In genomic region chr3:13110678-13111116, GRCh38 we compare ENCODE assay signal across 8 cellular contexts. TPM values are rescaled to one million over a fixed set of nuclear protein-coding genes. Genes with fewer than 3 reads are reported as not detected.
DNase-seq lines count a peak whose midpoint lies in the region; ATAC-seq, FAIRE-seq and TF ChIP-seq lines count a peak whose summit lies in the region.

No MANE protein-coding gene starts in this region.

- H2BK12ac ChIP-seq in neuronal stem cell (ENCODE audit: low read length) = no peak overlapping the region

- H2BK5ac ChIP-seq in neuronal stem cell (ENCODE audit: low read length) = no peak overlapping the region

- no peaks in the 10 kb centered on the region for H3F3A ChIP-seq in GM23248 (ENCODE audit: insufficient read depth)

- no peak overlapping the region for H3K4me2 ChIP-seq in keratinocyte (ENCODE audit: control insufficient read depth, extremely low read depth, insufficient read depth, low read depth, low read length)
- no peak overlapping the region for H3K4me2 ChIP-seq in neuronal stem cell (ENCODE audit: insufficient read depth, low read length, poor library complexity, severe bottlenecking)
- H3K4me2 ChIP-seq in GM23248 (ENCODE audit: unreplicated experiment) = no peak overlapping the region

- H3K23ac ChIP-seq in neuronal stem cell (ENCODE audit: low read depth, low read length, poor library complexity) = no peak overlapping the region

- DNase-seq in stimulated activated naive CD4-positive, alpha-beta T cell (lab: John Stamatoyannopoulos, UW) = peak in 5 of 6 experiments; percentile 5 to 52 (median 16)
- DNase-seq in stimulated activated naive CD4-positive, alpha-beta T cell treated with Interleukin-2 at 50 U/mL for 16 hours (lab: John Stamatoyannopoulos, UW) = no peak
- DNase-seq in RPMI7951 (ENCODE audit: low read depth) (peak; percentile 50), keratinocyte (ENCODE audit: low read depth, low spot score) (peak; percentile 17), upper lobe of right lung (no peak), neuronal stem cell (ENCODE audit: low spot score) (no peak), GM23248 (no peak)

- no peaks in the 10 kb centered on the region for H3K9me2 ChIP-seq in GM23248 (ENCODE audit: insufficient read depth)

- no peaks in the 10 kb centered on the region for H3K9me3 ChIP-seq in keratinocyte (ENCODE audit: control insufficient read depth, low read depth, low read length)
- no peaks in the 10 kb centered on the region for H3K9me3 ChIP-seq in upper lobe of right lung
- no peaks in the 10 kb centered on the region for H3K9me3 ChIP-seq in neuronal stem cell (replicated peaks in 1 of 2; ENCODE audit: control insufficient read depth in 2 of 2, insufficient read depth in 1 of 2, low read depth in 1 of 2, low read length in 2 of 2)
- no peaks in the 10 kb centered on the region for H3K9me3 ChIP-seq in GM23248 (ENCODE audit: low read depth)

- WGBS in neuronal stem cell (ENCODE audit: extremely low coverage in 2 of 2, insufficient read length in 2 of 2, insufficient replicate concordance in 1 of 2), 2 donors = no CpG with 5 or more reads among the region's 8 CpGs
- 17 to 20% methylated on average over 8 of the region's 8 CpGs for WGBS in GM23248 (ENCODE audit: low coverage in 1 of 2, low lambda C conversion rate in 2 of 2, missing lambda C conversion rate in 2 of 2), 2 experiments

- H4K20me1 ChIP-seq in keratinocyte (ENCODE audit: control insufficient read depth, extremely low read depth, insufficient read depth, low read length) (no peaks in the 10 kb centered on the region), GM23248 (ENCODE audit: insufficient read depth) (no peaks in the 10 kb centered on the region)

- no peaks in the 10 kb centered on the region for H3K4me1 ChIP-seq in keratinocyte (ENCODE audit: control insufficient read depth, extremely low read depth, insufficient read depth, low read length)
- H3K4me1 ChIP-seq in upper lobe of right lung = no peaks in the 10 kb centered on the region
- H3K4me1 ChIP-seq in neuronal stem cell (ENCODE audit: control insufficient read depth in 2 of 2, insufficient read depth in 1 of 2, low read depth in 1 of 2, low read length in 2 of 2) = no peaks in the 10 kb centered on the region
- no peaks in the 10 kb centered on the region for H3K4me1 ChIP-seq in GM23248 (ENCODE audit: insufficient read depth)

- H3K4me3 ChIP-seq in keratinocyte (ENCODE audit: control insufficient read depth in 2 of 3, extremely low read depth in 1 of 3, insufficient read depth in 2 of 3, low read depth in 1 of 3, low read length in 3 of 3) (no peak overlapping the region), upper lobe of right lung (no peak overlapping the region), neuronal stem cell (ENCODE audit: low read length in 2 of 2) (no peak overlapping the region), GM23248 (no peak overlapping the region)

- H3K27ac ChIP-seq in keratinocyte (ENCODE audit: control insufficient read depth, insufficient read depth, low read length) (no peak overlapping the region), upper lobe of right lung (no peak overlapping the region), neuronal stem cell (replicated peaks; ENCODE audit: low read length) (no peak overlapping the region), GM23248 (no peak overlapping the region)

- H3K9me1 ChIP-seq in keratinocyte (ENCODE audit: control insufficient read depth, extremely low read depth, insufficient read depth, low read length) = no peaks in the 10 kb centered on the region

- H3K27me3 ChIP-seq in keratinocyte (ENCODE audit: control insufficient read depth, extremely low read depth, insufficient read depth, low read length) (no peaks in the 10 kb centered on the region), upper lobe of right lung (no peaks in the 10 kb centered on the region), neuronal stem cell (ENCODE audit: control insufficient read depth in 3 of 3, insufficient read depth in 3 of 3, low read depth in 1 of 3, low read length in 3 of 3) (peaks cover 0 to 13% (median 0%) of the 10 kb centered on the region in 3 experiments), GM23248 (replicated peaks; ENCODE audit: insufficient read depth) (peaks cover 8% of the 10 kb centered on the region)

- H3K9ac ChIP-seq in keratinocyte (ENCODE audit: control insufficient read depth, extremely low read depth, insufficient read depth, low read length) = no peak overlapping the region
- no peak overlapping the region for H3K9ac ChIP-seq in neuronal stem cell (ENCODE audit: low read depth, low read length, poor library complexity)
- no peak overlapping the region for H3K9ac ChIP-seq in GM23248

- H2BK120ac ChIP-seq in neuronal stem cell (ENCODE audit: low read depth, low read length) = no peak overlapping the region

- intact Hi-C loops in upper lobe of right lung (cut with DNase I) = no loop called here

- no peak overlapping the region for H2AFZ ChIP-seq in keratinocyte (ENCODE audit: control insufficient read depth, low read length)
- H2AFZ ChIP-seq in neuronal stem cell (ENCODE audit: low read length) = no peak overlapping the region
- H2AFZ ChIP-seq in GM23248 = no peak overlapping the region

- no peak overlapping the region for H2AK5ac ChIP-seq in neuronal stem cell (ENCODE audit: low read depth, low read length)

- H3K18ac ChIP-seq in neuronal stem cell (ENCODE audit: low read length) = no peak overlapping the region

- dilution Hi-C loops in keratinocyte (cut with MboI; ENCODE audit: extremely low pct_ligation_motif_present, low sequenced_read_pairs) = no loop called here

- H3K36me3 ChIP-seq in keratinocyte (ENCODE audit: control insufficient read depth in 2 of 2, extremely low read depth in 1 of 2, insufficient read depth in 2 of 2, low read length in 2 of 2) (no peaks in the 10 kb centered on the region), upper lobe of right lung (no peaks in the 10 kb centered on the region), neuronal stem cell (replicated peaks in 1 of 2; ENCODE audit: control insufficient read depth in 2 of 2, insufficient read depth in 2 of 2, low read length in 2 of 2) (no peaks in the 10 kb centered on the region), GM23248 (ENCODE audit: low read depth) (no peaks in the 10 kb centered on the region)

- H2BK15ac ChIP-seq in neuronal stem cell (ENCODE audit: low read length) = no peak overlapping the region

- H3K14ac ChIP-seq in neuronal stem cell (ENCODE audit: low read length) = no peak overlapping the region

- no peak overlapping the region for H3K4ac ChIP-seq in neuronal stem cell (ENCODE audit: low read length)

- no peak for FAIRE-seq in keratinocyte (lab: Jason Lieb, UNC)

- no peaks in the 10 kb centered on the region for H3K79me2 ChIP-seq in keratinocyte (ENCODE audit: control insufficient read depth, insufficient read depth, low read length)
- H3K79me2 ChIP-seq in GM23248 (ENCODE audit: insufficient read depth) = no peaks in the 10 kb centered on the region

- no peak overlapping the region for H4K91ac ChIP-seq in neuronal stem cell (ENCODE audit: low read depth, low read length, poor library complexity)

- peak; percentile 58 for ATAC-seq in HG02870 (IDR thresholded peaks at IDR 0.05; ENCODE audit: unreplicated experiment)
- ATAC-seq in upper lobe of right lung = no peak

- peaks cover 2% of the 10 kb centered on the region for H3K79me1 ChIP-seq in neuronal stem cell (ENCODE audit: low read depth, low read length)

- H4K8ac ChIP-seq in neuronal stem cell (ENCODE audit: low read depth, low read length) = no peak overlapping the region

- TF ChIP-seq CTCF in keratinocyte (optimal IDR thresholded peaks at IDR 0.05 in 1 of 3, IDR thresholded peaks at IDR 0.05 in 1 of 3, conservative IDR thresholded peaks at IDR 0.05 in 1 of 3; ENCODE audit: extremely low read depth in 1 of 3, insufficient read depth in 2 of 3, low read length in 3 of 3) (no peak), upper lobe of right lung (IDR thresholded peaks at IDR 0.05) (no peak)

- in situ Hi-C loops in GM23248 (cut with MboI) = no loop called here

RNA-seq across cellular contexts. Expression of gene IQSEC1, which starts 37.5 kb away (rescaled TPM):
- 8.1 and 10.4 TPM in 2 replicates for total RNA-seq in RPMI7951 (2014; rRNA removed; shearing (Covaris generic))
- polyA plus RNA-seq in keratinocyte = 2.8 to 4.7 TPM (median 2.8 TPM) in 3 replicates
- 4.0 TPM for polyA plus RNA-seq in keratinocyte (2011; ENCODE audit: low read depth)
- 3.7 and 5.3 TPM in 2 replicates for polyA plus RNA-seq in keratinocyte (2011; cell fraction: cytosol; rRNA removed)
- 15.8 and 19.9 TPM in 2 replicates for polyA plus RNA-seq in keratinocyte (2011; cell fraction: nucleus; rRNA removed)
- polyA plus RNA-seq in keratinocyte (2012; ENCODE audit: low replicate concordance) = 5.3 and 8.8 TPM in 2 replicates
- 5.0 to 11.5 TPM (median 5.1 TPM) in 3 replicates for polyA minus RNA-seq in keratinocyte
- 8.4 TPM for polyA minus RNA-seq in keratinocyte (2011; cell fraction: cytosol; rRNA and poly(A)+ RNA removed)
- 14.6 and 16.7 TPM in 2 replicates for polyA minus RNA-seq in keratinocyte (2011; cell fraction: nucleus; rRNA and poly(A)+ RNA removed)
- total RNA-seq in upper lobe of right lung = 61.6 TPM
- 22.0 TPM for polyA plus RNA-seq in neuronal stem cell (2013, experiment 1 of 2)
- 22.8 TPM for polyA plus RNA-seq in neuronal stem cell (2013, experiment 2 of 2)
- 21.2 and 21.6 TPM in 2 replicates for total RNA-seq in GM23248 (2014; rRNA removed; shearing (Covaris generic))
- polyA plus RNA-seq in GM23248 (2016; fragmentation: Nextera tagmentation; extraction: Ambion mirVana) = 5.1 and 5.2 TPM in 2 replicates

Comparison
In these comparisons a context has a peak if more than half of its experiments do, and no peak if none do; other contexts are left out.
1. DNase-seq: peak in stimulated activated naive CD4-positive, alpha-beta T cell (5 of 6), RPMI7951 (single experiment) and keratinocyte (single experiment); none in stimulated activated naive CD4-positive, alpha-beta T cell treated with Interleukin-2 at 50 U/mL for 16 hours (single experiment), upper lobe of right lung (single experiment), neuronal stem cell (single experiment) and GM23248 (single experiment).